ENCODE assay signal across 8 cellular contexts in the genomic region with DNA sequence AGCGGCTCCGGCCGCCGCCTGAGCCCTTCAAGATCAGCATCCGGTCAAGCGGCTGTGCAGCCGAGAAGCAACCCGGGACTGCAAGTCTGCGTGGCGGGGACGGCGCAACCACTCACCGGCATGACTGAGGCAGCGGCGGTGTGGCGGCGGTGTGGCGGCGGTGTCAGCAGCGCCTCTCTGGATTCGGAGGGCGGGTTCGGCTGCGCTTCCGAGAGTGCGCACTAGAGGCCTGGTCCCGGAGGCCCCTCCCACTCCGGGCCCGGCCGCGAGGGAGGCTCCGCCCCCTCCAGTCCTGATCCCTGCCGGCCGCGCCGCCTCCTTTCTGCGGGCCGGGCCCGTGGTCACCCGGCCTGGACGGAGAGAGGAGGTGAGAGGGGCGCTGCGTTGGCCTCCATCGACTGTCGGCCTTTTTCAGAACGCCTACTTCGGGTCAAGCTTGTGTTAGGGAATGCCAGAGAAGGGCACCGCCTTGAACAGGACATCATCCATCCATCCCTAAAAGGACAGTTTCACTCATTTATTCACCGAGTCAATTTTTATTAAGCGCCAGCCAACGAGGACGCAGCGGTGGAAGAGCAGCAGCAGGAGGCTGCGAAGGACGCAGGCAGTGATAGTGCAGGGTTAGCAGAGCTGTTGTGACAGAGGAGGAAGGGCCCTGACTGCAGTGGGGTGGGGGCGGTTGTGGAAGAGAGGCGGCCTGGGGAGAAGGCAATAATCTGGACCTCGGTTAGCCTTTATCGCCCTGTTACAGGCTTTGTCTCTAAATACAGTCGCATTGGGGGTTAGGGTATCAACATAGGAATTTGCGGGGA. TPM values are rescaled to one million over a fixed set of nuclear protein-coding genes. Genes with fewer than 3 reads are reported as not detected.
DNase-seq lines count a peak whose midpoint lies in the region; ATAC-seq and TF ChIP-seq lines count a peak whose summit lies in the region.

A gene with protein sequence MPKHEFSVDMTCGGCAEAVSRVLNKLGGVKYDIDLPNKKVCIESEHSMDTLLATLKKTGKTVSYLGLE (minus strand): TSS at position 202 of the 812 bp plus-strand sequence. CDS start 80 bp downstream, at position 122.

- no peaks in the 10 kb centered on the region for H3K9me2 ChIP-seq in neural cell (ENCODE audit: insufficient read depth, low read length)

- no peaks in the 10 kb centered on the region for H3K36me3 ChIP-seq in neural cell (ENCODE audit: insufficient read depth, low read length)
- H3K36me3 ChIP-seq in stomach = peaks cover 0 to under 1% (median under 1%) of the 10 kb centered on the region in 4 donors

- H4K20me1 ChIP-seq in neural cell (ENCODE audit: insufficient read depth) = no peaks in the 10 kb centered on the region

- peak; percentile 18 for TF ChIP-seq CTCF in fibroblast of the aortic adventitia (IDR thresholded peaks at IDR 0.05; ENCODE audit: insufficient read depth, low read length)
- TF ChIP-seq CTCF in neural cell (IDR thresholded peaks at IDR 0.05; ENCODE audit: poor library complexity, severe bottlenecking) = peak; percentile 53
- peak in 4 of 7 experiments; percentile 12 to 52 (median 29) for TF ChIP-seq CTCF in stomach (IDR thresholded peaks at IDR 0.05)

- H3K9ac ChIP-seq in neural cell (ENCODE audit: low read length) = peak within 1 kb of the TSS; percentile 89

- H3K27ac ChIP-seq in neural cell (ENCODE audit: low read length) (peak within 1 kb of the TSS; percentile 90), stomach (peak within 1 kb of the TSS; percentile 78 to 90 (median 88))

- in situ Hi-C loops in KBM-7 (cut with MboI; ENCODE audit: low pct_unique_long_range_greater_than_20kb, low sequenced_read_pairs) = no loop called here

- H3F3A ChIP-seq in neural cell (ENCODE audit: insufficient read depth, low read length, poor library complexity, severe bottlenecking) = no peaks in the 10 kb centered on the region

- TF ChIP-seq EP300 in neural cell (conservative IDR thresholded peaks at IDR 0.05; ENCODE audit: poor library complexity, severe bottlenecking) (peak; percentile 54), stomach (IDR thresholded peaks at IDR 0.05) (no peak)

- H3K27me3 ChIP-seq in neural cell (ENCODE audit: insufficient read depth, low read depth, low read length) (no peaks in the 10 kb centered on the region), stomach (no peaks in the 10 kb centered on the region)

- TF ChIP-seq POLR2A in Raji (IDR thresholded peaks at IDR 0.05; ENCODE audit: insufficient read depth, low read depth, low read length) (peak; percentile 94), stomach (IDR thresholded peaks at IDR 0.05) (peak in 1 of 4 donors; percentile 36)

- ATAC-seq in GM21717 (IDR thresholded peaks at IDR 0.05; ENCODE audit: unreplicated experiment) = peak; percentile 93

- H3K9me3 ChIP-seq in neural cell (ENCODE audit: low read length) (no peaks in the 10 kb centered on the region), stomach (no peaks in the 10 kb centered on the region)

- H3K4me2 ChIP-seq in neural cell (ENCODE audit: low read length) = peak within 1 kb of the TSS; percentile 100

- H2AFZ ChIP-seq in neural cell (ENCODE audit: low read depth, low read length) = peak within 1 kb of the TSS; percentile 98

- WGBS in stomach, 5 donors = 5 to 9% (median 7%) methylated on average over 30 to 61 of the region's 61 CpGs

- TF ChIP-seq RAD21 in neural cell (conservative IDR thresholded peaks at IDR 0.05) = peak; percentile 21

- intact Hi-C loops in stomach (cut with DNase I; ENCODE audit: low total_unique reads) = no loop called here

- H3K79me2 ChIP-seq in neural cell (replicated peaks; ENCODE audit: insufficient read depth, low read length) = peaks cover 9% of the 10 kb centered on the region

- peaks cover 25 to 39% (median 33%) of the 10 kb centered on the region in 4 donors for H3K4me1 ChIP-seq in stomach

- DNase-seq in EH (ENCODE audit: low read depth) (peak; percentile 92), KBM-7 (peak; percentile 93), fibroblast of the aortic adventitia (ENCODE audit: low read depth) (peak; percentile 81), stomach (peak; percentile 94)
- DNase-seq in activated effector memory CD4-positive, alpha-beta T cell treated with anti-CD3 and anti-CD28 coated beads, Interleukin-2, amount 50 U/mL, for 16 hours = peak; percentile 96

- H3K4me3 ChIP-seq in fibroblast of the aortic adventitia (ENCODE audit: low read depth, low read length) (peak within 1 kb of the TSS; percentile 90), neural cell (ENCODE audit: low read length) (peak within 1 kb of the TSS; percentile 92), stomach (peak within 1 kb of the TSS; percentile 69 to 97 (median 88))

TF ChIP-seq in neural cell, 6 proteins besides CTCF, POLR2A, EP300 and RAD21:
- TF ChIP-seq POLR2AphosphoS5 (IDR thresholded peaks at IDR 0.05) (peak; percentile 92), MXI1 (conservative IDR thresholded peaks at IDR 0.05; ENCODE audit: poor library complexity, severe bottlenecking) (peak; percentile 82), SMC3 (conservative IDR thresholded peaks at IDR 0.05; ENCODE audit: poor library complexity) (peak; percentile 39), EZH2 (IDR thresholded peaks at IDR 0.05; ENCODE audit: borderline replicate concordance, insufficient read depth, low read length, poor library complexity, severe bottlenecking) (no peak), TAF1 (IDR thresholded peaks at IDR 0.05; ENCODE audit: low read depth) (peak; percentile 95)
- TF ChIP-seq, protein P1, sequence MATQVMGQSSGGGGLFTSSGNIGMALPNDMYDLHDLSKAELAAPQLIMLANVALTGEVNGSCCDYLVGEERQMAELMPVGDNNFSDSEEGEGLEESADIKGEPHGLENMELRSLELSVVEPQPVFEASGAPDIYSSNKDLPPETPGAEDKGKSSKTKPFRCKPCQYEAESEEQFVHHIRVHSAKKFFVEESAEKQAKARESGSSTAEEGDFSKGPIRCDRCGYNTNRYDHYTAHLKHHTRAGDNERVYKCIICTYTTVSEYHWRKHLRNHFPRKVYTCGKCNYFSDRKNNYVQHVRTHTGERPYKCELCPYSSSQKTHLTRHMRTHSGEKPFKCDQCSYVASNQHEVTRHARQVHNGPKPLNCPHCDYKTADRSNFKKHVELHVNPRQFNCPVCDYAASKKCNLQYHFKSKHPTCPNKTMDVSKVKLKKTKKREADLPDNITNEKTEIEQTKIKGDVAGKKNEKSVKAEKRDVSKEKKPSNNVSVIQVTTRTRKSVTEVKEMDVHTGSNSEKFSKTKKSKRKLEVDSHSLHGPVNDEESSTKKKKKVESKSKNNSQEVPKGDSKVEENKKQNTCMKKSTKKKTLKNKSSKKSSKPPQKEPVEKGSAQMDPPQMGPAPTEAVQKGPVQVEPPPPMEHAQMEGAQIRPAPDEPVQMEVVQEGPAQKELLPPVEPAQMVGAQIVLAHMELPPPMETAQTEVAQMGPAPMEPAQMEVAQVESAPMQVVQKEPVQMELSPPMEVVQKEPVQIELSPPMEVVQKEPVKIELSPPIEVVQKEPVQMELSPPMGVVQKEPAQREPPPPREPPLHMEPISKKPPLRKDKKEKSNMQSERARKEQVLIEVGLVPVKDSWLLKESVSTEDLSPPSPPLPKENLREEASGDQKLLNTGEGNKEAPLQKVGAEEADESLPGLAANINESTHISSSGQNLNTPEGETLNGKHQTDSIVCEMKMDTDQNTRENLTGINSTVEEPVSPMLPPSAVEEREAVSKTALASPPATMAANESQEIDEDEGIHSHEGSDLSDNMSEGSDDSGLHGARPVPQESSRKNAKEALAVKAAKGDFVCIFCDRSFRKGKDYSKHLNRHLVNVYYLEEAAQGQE (IDR thresholded peaks at IDR 0.05; ENCODE audit: borderline replicate concordance) = peak; percentile 64

RNA-seq across cellular contexts. Expression of the gene that starts here (rescaled TPM):
- total RNA-seq in fibroblast of the aortic adventitia (ENCODE audit: low replicate concordance) (28.6 and 66.6 TPM in 2 replicates), stomach (10 to 100 TPM in 4 of 5 donors, not detected in 1; 24.6 to 80.6 (median 60.4) TPM)
- polyA plus RNA-seq in neural cell (79.9 and 151 TPM in 2 replicates), stomach (100 to 1,000 TPM; 111 to 177 (median 165) TPM)
- 40.5 and 43.3 TPM in 2 replicates for polyA minus RNA-seq in neural cell

Comparison
In these comparisons a context has a peak if more than half of its experiments do, and no peak if none do; other contexts are left out.
1. Peak in every context shown above with its lines: DNase-seq, ATAC-seq, H3K4me3 ChIP-seq and H3K27ac ChIP-seq.